8 cellular contexts compared by ENCODE assay signal in genomic region chr14:105247715-105248367, GRCh38. TPM values are rescaled to one million over a fixed set of nuclear protein-coding genes. Genes with fewer than 3 reads are reported as not detected.
DNase-seq lines count a peak whose midpoint lies in the region; ATAC-seq and TF ChIP-seq lines count a peak whose summit lies in the region.

No MANE protein-coding gene starts in this region.

- H3K4me3 ChIP-seq in CD8-positive, alpha-beta T cell (ENCODE audit: low read depth, low read length) = peak overlapping the region; percentile 60
- peak overlapping the region; percentile 69 to 76 for H3K4me3 ChIP-seq in muscle layer of duodenum (ENCODE audit: low read depth in 1 of 2, low read length in 2 of 2)

- ATAC-seq in CD8-positive, alpha-beta T cell = no peak
- peak; percentile 18 for ATAC-seq in HG03439 (IDR thresholded peaks at IDR 0.05; ENCODE audit: unreplicated experiment)

- TF ChIP-seq CTCF in CD8-positive, alpha-beta T cell (IDR thresholded peaks at IDR 0.05) = no peak

- POLR2A ChIA-PET in CD8-positive, alpha-beta T cell (lab: Charles Lee) = interaction anchor here (1.1 to 2.4 kb wide), 3 partner anchors 28 to 67 kb away, joined by 3 to 22 read pairs (median 5); partner anchors contain the start of genes BRF1 and PACS2

- no peaks in the 10 kb centered on the region for H3K36me3 ChIP-seq in CD8-positive, alpha-beta T cell (ENCODE audit: insufficient read depth, low read length)
- H3K36me3 ChIP-seq in muscle layer of duodenum (ENCODE audit: control insufficient read depth in 1 of 2, insufficient read depth in 2 of 2, low read length in 2 of 2) = peaks cover 12 to 36% of the 10 kb centered on the region in 2 donors

- peak overlapping the region; percentile 78 for H3K4me3 Mint-ChIP-seq in CD8-positive, alpha-beta T cell

- CTCF ChIA-PET in CD8-positive, alpha-beta T cell (lab: Charles Lee) = interaction anchor here (0.9 to 1.4 kb wide), 3 partner anchors 31 to 161 kb away, joined by 3 to 4 read pairs (median 3); no protein-coding TSS in a partner anchor

- no peaks in the 10 kb centered on the region for H3K9me3 ChIP-seq in CD8-positive, alpha-beta T cell (ENCODE audit: low read length)
- H3K9me3 ChIP-seq in muscle layer of duodenum (ENCODE audit: control insufficient read depth in 1 of 2, low read length in 2 of 2) = no peaks in the 10 kb centered on the region

- peaks cover 33% of the 10 kb centered on the region for H3K4me1 Mint-ChIP-seq in CD8-positive, alpha-beta T cell (ENCODE audit: low read depth)

- intact Hi-C loops in CD8-positive, alpha-beta T cell (cut with DNase I, micrococcal nuclease) = loop anchor here in 1 of 2 experiments (1.0 to 10.0 kb wide), 5 partner anchors 53 to 453 kb away; partner anchors contain the start of genes AKT1, BRF1, NUDT14 and TEDC1

- H3K9me3 Mint-ChIP-seq in CD8-positive, alpha-beta T cell = no peaks in the 10 kb centered on the region

- no peak for DNase-seq in CD8-positive, alpha-beta T cell
- DNase-seq in cerebellum (ENCODE audit: low spot score) (no peak), inferior parietal cortex (ENCODE audit: extremely low spot score) (no peak), foreskin melanocyte (no peak), SKM-1 treated with dmso at 0.1 percent for 144 hours (lab: John Stamatoyannopoulos, UW; ENCODE audit: unreplicated experiment) (no peak)

- no peaks in the 10 kb centered on the region for H3K27me3 ChIP-seq in CD8-positive, alpha-beta T cell (ENCODE audit: insufficient read depth, low read length)
- H3K27me3 ChIP-seq in muscle layer of duodenum (ENCODE audit: low read depth, low read length) = no peaks in the 10 kb centered on the region

- H3K4me1 ChIP-seq in CD8-positive, alpha-beta T cell (ENCODE audit: insufficient read depth, low read length) = peaks cover 21% of the 10 kb centered on the region
- H3K4me1 ChIP-seq in muscle layer of duodenum (ENCODE audit: control insufficient read depth in 1 of 2, insufficient read depth in 2 of 2, low read length in 2 of 2) = peaks cover 5 to 21% of the 10 kb centered on the region in 2 donors

- peak overlapping the region; percentile 64 for H3K27ac Mint-ChIP-seq in CD8-positive, alpha-beta T cell

- peak overlapping the region; percentile 42 for H3K27ac ChIP-seq in CD8-positive, alpha-beta T cell (ENCODE audit: low read depth, low read length)
- H3K27ac ChIP-seq in cingulate gyrus (ENCODE audit: low read depth, low read length) (peak overlapping the region; percentile 90), muscle layer of duodenum (ENCODE audit: low read length) (peak overlapping the region; percentile 63)

- H3K27me3 Mint-ChIP-seq in CD8-positive, alpha-beta T cell (ENCODE audit: low read depth) = no peaks in the 10 kb centered on the region

- peaks cover 39% of the 10 kb centered on the region for H3K36me3 Mint-ChIP-seq in CD8-positive, alpha-beta T cell

RNA-seq across cellular contexts. Expression of gene BTBD6, which starts 0.5 kb away (rescaled TPM):
- 10 to 100 TPM; 34.1 to 34.4 TPM for total RNA-seq in CD8-positive, alpha-beta T cell
- total RNA-seq in cerebellum = 25.7 TPM

RNA-seq across cellular contexts. Expression of gene BRF1, which starts 53.0 kb away (rescaled TPM):
- 10 to 100 TPM; 60.0 to 61.2 TPM for total RNA-seq in CD8-positive, alpha-beta T cell
- 70.0 TPM for total RNA-seq in cerebellum
